Comparison of ENCODE assay signal across 9 cellular contexts in genomic region chr2:207491086-207491485, GRCh38.
"Had no signal": no experiment of that assay in that cellular context is flagged by ENCODE, and none has a peak within 500 bp of the region (broad histone marks: within the 10 kb centered on the region; RNA-seq: fewer than 3 reads in every experiment).

No MANE protein-coding gene starts in this region.

- H3K4me1 Mint-ChIP-seq: activated CD4-positive, alpha-beta memory T cell treated with anti-CD3 and anti-CD28 coated beads, Interleukin-2, amount 10 ng/mL, durations not matched to agents 7 days and 5 days; activated naive CD4-positive, alpha-beta T cell treated with anti-CD3 and anti-CD28 coated beads, Interleukin-2, amount 10 ng/mL, durations not matched to agents 7 days and 5 days had no signal

- H3K4me3 Mint-ChIP-seq: activated CD4-positive, alpha-beta memory T cell treated with anti-CD3 and anti-CD28 coated beads, Interleukin-2, amount 10 ng/mL, durations not matched to agents 7 days and 5 days; activated naive CD4-positive, alpha-beta T cell treated with anti-CD3 and anti-CD28 coated beads, Interleukin-2, amount 10 ng/mL, durations not matched to agents 7 days and 5 days; activated T-cell treated with anti-CD3 and anti-CD28 coated beads, Interleukin-2, amount 50 U/mL, for 24 hours; mesothelial cell of epicardium had no signal

- ATAC-seq: lower lobe of right lung, psoas muscle had no signal

- H3K36me3 Mint-ChIP-seq: activated naive CD4-positive, alpha-beta T cell treated with anti-CD3 and anti-CD28 coated beads, Interleukin-2, amount 10 ng/mL, durations not matched to agents 7 days and 5 days; mesothelial cell of epicardium had no signal

- H3K27ac Mint-ChIP-seq: activated CD4-positive, alpha-beta memory T cell treated with anti-CD3 and anti-CD28 coated beads, Interleukin-2, amount 10 ng/mL, durations not matched to agents 7 days and 5 days; activated naive CD4-positive, alpha-beta T cell treated with anti-CD3 and anti-CD28 coated beads, Interleukin-2, amount 10 ng/mL, durations not matched to agents 7 days and 5 days; activated T-cell treated with anti-CD3 and anti-CD28 coated beads, Interleukin-2, amount 50 U/mL, for 24 hours; mesothelial cell of epicardium had no signal

- H3K27me3 Mint-ChIP-seq: activated CD4-positive, alpha-beta memory T cell treated with anti-CD3 and anti-CD28 coated beads, Interleukin-2, amount 10 ng/mL, durations not matched to agents 7 days and 5 days; activated naive CD4-positive, alpha-beta T cell treated with anti-CD3 and anti-CD28 coated beads, Interleukin-2, amount 10 ng/mL, durations not matched to agents 7 days and 5 days; activated T-cell treated with anti-CD3 and anti-CD28 coated beads, Interleukin-2, amount 50 U/mL, for 24 hours had no signal

- DNase-seq: activated CD4-positive, alpha-beta memory T cell treated with anti-CD3 and anti-CD28 coated beads, Interleukin-2, amount 10 ng/mL, durations not matched to agents 7 days and 5 days; activated naive CD4-positive, alpha-beta T cell treated with anti-CD3 and anti-CD28 coated beads, Interleukin-2, amount 10 ng/mL, durations not matched to agents 7 days and 5 days; activated T-cell treated with anti-CD3 and anti-CD28 coated beads, Interleukin-2, amount 50 U/mL, for 24 hours; kidney glomerular epithelial cell; lower lobe of right lung; psoas muscle; stimulated activated naive CD4-positive, alpha-beta T cell; WERI-Rb-1 had no signal

- H3K9me3 Mint-ChIP-seq: activated CD4-positive, alpha-beta memory T cell treated with anti-CD3 and anti-CD28 coated beads, Interleukin-2, amount 10 ng/mL, durations not matched to agents 7 days and 5 days; activated naive CD4-positive, alpha-beta T cell treated with anti-CD3 and anti-CD28 coated beads, Interleukin-2, amount 10 ng/mL, durations not matched to agents 7 days and 5 days; activated T-cell treated with anti-CD3 and anti-CD28 coated beads, Interleukin-2, amount 50 U/mL, for 24 hours; mesothelial cell of epicardium had no signal
